In the genomic region with DNA sequence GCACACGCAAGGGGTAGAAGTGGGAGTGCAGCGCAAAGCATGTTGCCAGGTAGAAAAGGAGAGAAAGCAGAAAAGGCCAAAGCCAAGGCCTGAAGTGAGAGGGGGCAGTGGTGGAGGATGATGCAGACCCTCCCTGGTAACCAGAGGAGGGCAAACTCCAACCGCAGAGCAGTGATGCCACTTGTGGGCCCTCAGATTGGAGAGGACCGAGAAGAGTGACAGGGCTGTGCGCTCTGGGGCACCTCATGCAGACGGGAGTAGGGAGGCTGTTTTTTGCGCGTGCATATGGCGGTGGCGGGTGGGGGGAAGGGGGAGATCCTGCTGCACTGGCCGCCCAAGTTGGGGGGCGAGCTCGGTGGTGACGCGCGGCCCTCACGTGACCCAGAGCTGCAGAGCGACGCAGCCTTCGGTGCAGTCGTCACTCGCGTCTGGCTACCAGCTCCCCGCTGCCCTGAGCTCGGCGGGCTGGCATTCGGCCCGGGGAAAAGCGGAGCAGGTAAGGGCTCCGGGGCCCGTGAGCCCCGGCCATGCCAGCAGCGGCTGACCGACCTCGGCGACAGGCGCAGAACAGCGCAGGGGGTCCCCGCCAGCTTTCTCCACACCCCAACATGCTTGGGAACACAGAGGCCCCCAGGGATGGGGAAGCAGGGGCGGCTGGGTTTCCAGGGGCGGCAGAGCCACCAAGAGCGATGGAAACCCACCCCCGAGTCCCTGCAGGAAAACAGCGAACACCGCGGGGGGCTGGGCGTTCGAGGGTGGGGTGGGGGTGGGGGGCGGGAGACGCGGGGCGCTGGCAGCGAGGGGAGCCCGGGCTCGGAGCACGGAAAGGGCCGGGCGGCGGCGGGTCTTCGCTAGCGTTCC, we compare ENCODE assay signal across 8 cellular contexts. TPM values are rescaled to one million over a fixed set of nuclear protein-coding genes. Genes with fewer than 3 reads are reported as not detected.
DNase-seq lines count a peak whose midpoint lies in the region; ATAC-seq, FAIRE-seq and TF ChIP-seq lines count a peak whose summit lies in the region.

A gene (plus strand): TSS at position 421 of the 861 bp plus-strand sequence. CDS start 984 bp downstream, outside the sequence.

- peak within 1 kb of the TSS; percentile 69 to 83 (median 80) for H3K9ac ChIP-seq in BLaER1 treated with 17β-estradiol and CSF1 and Interleukin-3, amounts not matched to agents 10 nM and 100 nM
- H3K9ac ChIP-seq in astrocyte (ENCODE audit: low read length), result peak within 1 kb of the TSS; percentile 91

- no peaks in the 10 kb centered on the region for H3K9me3 Mint-ChIP-seq in astrocyte (ENCODE audit: unreplicated experiment)

- peaks cover 0 to 3% (median 0%) of the 10 kb centered on the region in 11 experiments; a peak in 1 of 22 replicates for H3K27me3 ChIP-seq in BLaER1 treated with 17β-estradiol and CSF1 and Interleukin-3, amounts not matched to agents 10 nM and 100 nM
- H3K27me3 ChIP-seq in astrocyte (ENCODE audit: insufficient read depth, low read length) (no peaks in the 10 kb centered on the region), ovary (no peaks in the 10 kb centered on the region)

- H3K9me3 ChIP-seq in BLaER1 treated with 17β-estradiol and CSF1 and Interleukin-3, amounts not matched to agents 10 nM and 100 nM (replicated peaks in 1 of 11), result peaks cover 0 to 8% (median 0%) of the 10 kb centered on the region in 11 experiments; a peak in 7 of 22 replicates
- H3K9me3 ChIP-seq in astrocyte (ENCODE audit: insufficient read depth, low read depth, low read length) (no peaks in the 10 kb centered on the region), ovary (no peaks in the 10 kb centered on the region)

- DNase-seq in HuH-7.5 (ENCODE audit: low spot score) (peak; percentile 33), SK-MEL-5 (ENCODE audit: low read depth, low spot score) (peak; percentile 61), astrocyte (ENCODE audit: low read depth) (peak; percentile 36), left cardiac atrium (peak; percentile 66), ovary (peak; percentile 70 to 84 (median 79)), dedifferentiated amniotic fluid mesenchymal stem cell (ENCODE audit: extremely low spot score) (no peak)

- peak within 1 kb of the TSS; percentile 57 to 81 (median 66) for H3K4me2 ChIP-seq in BLaER1 treated with 17β-estradiol and CSF1 and Interleukin-3, amounts not matched to agents 10 nM and 100 nM
- H3K4me2 ChIP-seq in astrocyte (ENCODE audit: low read length), result peak within 1 kb of the TSS; percentile 91

- no peak for FAIRE-seq in astrocyte (lab: Jason Lieb, UNC)

- peak within 1 kb of the TSS; percentile 65 to 76 (median 70) for H3K4me3 ChIP-seq in BLaER1 treated with 17β-estradiol and CSF1 and Interleukin-3, amounts not matched to agents 10 nM and 100 nM
- peak within 1 kb of the TSS; percentile 71 for H3K4me3 ChIP-seq in astrocyte (ENCODE audit: insufficient read depth, low read depth, low read length)
- H3K4me3 ChIP-seq in ovary, result peak within 1 kb of the TSS; percentile 71

- peaks cover 0 to 16% (median 5%) of the 10 kb centered on the region in 10 experiments; a peak in 8 of 20 replicates for H3K4me1 ChIP-seq in BLaER1 treated with 17β-estradiol and CSF1 and Interleukin-3, amounts not matched to agents 10 nM and 100 nM
- no peaks in the 10 kb centered on the region for H3K4me1 ChIP-seq in astrocyte (ENCODE audit: insufficient read depth, low read length)
- H3K4me1 ChIP-seq in ovary (ENCODE audit: insufficient read depth), result no peaks in the 10 kb centered on the region

- peak within 1 kb of the TSS; percentile 93 for H3K4me3 Mint-ChIP-seq in astrocyte (ENCODE audit: unreplicated experiment)

- TF ChIP-seq EP300 in ovary (IDR thresholded peaks at IDR 0.05), result no peak

- ATAC-seq in left cardiac atrium (peak; percentile 93 to 94), HG03097 (IDR thresholded peaks at IDR 0.05; ENCODE audit: low FRiP score, unreplicated experiment) (no peak)

- in situ Hi-C loops in SK-MEL-5 (cut with HindIII; ENCODE audit: low pct_unique_long_range_greater_than_20kb, low sequenced_read_pairs), result no loop called here

- H2AFZ ChIP-seq in astrocyte (ENCODE audit: low read depth, low read length), result peak within 1 kb of the TSS; percentile 89

- WGBS in ovary, 3 donors, result 25 to 36% (median 35%) methylated on average over 20 to 62 of the region's 62 CpGs

- peaks cover 12% of the 10 kb centered on the region for H3K79me2 ChIP-seq in astrocyte (ENCODE audit: insufficient read depth, low read length)

- peak within 1 kb of the TSS; percentile 59 to 80 (median 71); a peak in 21 of 22 replicates for H3K27ac ChIP-seq in BLaER1 treated with 17β-estradiol and CSF1 and Interleukin-3, amounts not matched to agents 10 nM and 100 nM
- H3K27ac ChIP-seq in astrocyte (ENCODE audit: low read depth, low read length) (peak within 1 kb of the TSS; percentile 94), ovary (peak within 1 kb of the TSS; percentile 93 to 95)

- no peaks in the 10 kb centered on the region for H4K20me1 ChIP-seq in BLaER1 treated with 17β-estradiol and CSF1 and Interleukin-3, amounts not matched to agents 10 nM and 100 nM
- H4K20me1 ChIP-seq in astrocyte (ENCODE audit: insufficient read depth, low read length), result no peaks in the 10 kb centered on the region

- no peaks in the 10 kb centered on the region for H3K27me3 Mint-ChIP-seq in astrocyte (ENCODE audit: low read depth, unreplicated experiment)

- H3K36me3 Mint-ChIP-seq in astrocyte (ENCODE audit: low read depth, unreplicated experiment), result no peaks in the 10 kb centered on the region

- intact Hi-C loops in left cardiac atrium (cut with DNase I) (no loop called here), ovary (cut with DNase I) (no loop called here)

- no peaks in the 10 kb centered on the region for H3K36me3 ChIP-seq in BLaER1 treated with 17β-estradiol and CSF1 and Interleukin-3, amounts not matched to agents 10 nM and 100 nM
- H3K36me3 ChIP-seq in astrocyte (ENCODE audit: insufficient read depth, low read length), result no peaks in the 10 kb centered on the region
- no peaks in the 10 kb centered on the region for H3K36me3 ChIP-seq in ovary

- TF ChIP-seq POLR2A in ovary (IDR thresholded peaks at IDR 0.05), result peak; percentile 66

- H3K27ac Mint-ChIP-seq in astrocyte (ENCODE audit: unreplicated experiment), result peak within 1 kb of the TSS; percentile 94

- H3K4me1 Mint-ChIP-seq in astrocyte (ENCODE audit: low read depth, unreplicated experiment), result peaks cover 4% of the 10 kb centered on the region

- TF ChIP-seq CTCF in astrocyte (IDR thresholded peaks at IDR 0.05; ENCODE audit: insufficient read depth, low read depth, low read length) (no peak), ovary (IDR thresholded peaks at IDR 0.05) (no peak)

RNA-seq across cellular contexts. Expression of the gene that starts here (rescaled TPM):
- 269 and 278 TPM in 2 replicates for total RNA-seq in SK-MEL-5 (2014; rRNA removed; shearing (Covaris generic))
- 160 and 214 TPM in 2 replicates for polyA plus RNA-seq in SK-MEL-5 (2015; cell fraction: cytosol; rRNA removed)
- 51.7 and 67.9 TPM in 2 replicates for polyA plus RNA-seq in SK-MEL-5 (2015; cell fraction: nucleus; rRNA removed)
- total RNA-seq in astrocyte (221 and 241 TPM in 2 replicates), left cardiac atrium (100 to 1,000 TPM; 147 to 168 TPM), ovary (100 to 1,000 TPM; 204 to 424 (median 355) TPM)
- polyA plus RNA-seq in ovary, result 100 to 1,000 TPM; 368 to 426 TPM
